1 cellular context compared by ENCODE assay signal in the genomic region with DNA sequence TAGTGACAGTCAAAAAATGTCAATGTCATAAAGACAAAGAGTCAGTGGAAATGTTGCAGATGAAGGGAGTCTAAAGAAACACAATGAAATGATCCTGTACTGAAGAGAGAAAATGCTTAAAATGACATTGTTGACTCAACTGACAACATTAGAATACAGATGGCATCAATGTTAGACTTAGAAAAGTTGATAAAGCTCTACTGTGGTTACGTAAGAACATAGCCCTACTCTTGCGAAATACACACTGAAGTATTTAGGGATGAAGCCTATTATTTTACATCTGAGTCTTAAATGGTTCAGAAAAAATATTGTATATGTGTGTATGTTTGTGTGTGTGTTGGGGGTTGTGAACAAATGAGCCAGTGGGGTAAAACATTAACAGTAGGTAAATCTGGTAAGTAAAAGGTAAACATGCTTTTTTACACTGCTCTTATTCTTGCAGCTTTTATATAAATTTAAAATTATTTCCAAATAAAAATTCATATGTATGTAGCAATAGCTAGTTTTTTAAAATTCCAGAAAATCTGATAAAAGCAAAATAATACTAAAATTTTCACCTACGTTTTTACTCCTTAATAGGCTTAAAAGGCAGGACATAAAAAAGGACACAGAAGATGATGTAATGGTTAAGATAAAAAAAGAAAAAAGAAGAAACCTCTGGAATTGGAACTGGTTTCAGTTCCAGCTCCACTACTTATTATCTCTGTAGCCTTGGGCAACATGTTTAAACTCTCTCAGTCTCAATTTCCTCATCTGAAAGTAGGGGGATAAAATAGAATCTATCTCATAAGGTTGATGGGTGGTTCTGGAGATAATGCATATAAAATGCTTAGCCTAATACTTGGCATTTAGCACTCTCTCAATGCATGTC.
A peak's percentile ranks its signal among the peaks of the same experiment; 100 is the strongest.
TF ChIP-seq lines count a peak whose summit lies in the region.

No MANE protein-coding gene starts in this region.

TF ChIP-seq in liver, 16 proteins besides CTCF, POLR2A, EP300 and RAD21:
- TF ChIP-seq FOXA2 (IDR thresholded peaks at IDR 0.05): peak; percentile 68
- TF ChIP-seq SP1 (IDR thresholded peaks at IDR 0.05): no peak
- TF ChIP-seq FOXA1 (IDR thresholded peaks at IDR 0.05): peak; percentile 53
- no peak for TF ChIP-seq TAF1 (conservative IDR thresholded peaks at IDR 0.05)
- TF ChIP-seq ZBTB33 (IDR thresholded peaks at IDR 0.05): peak; percentile 35
- TF ChIP-seq HNF4A (conservative IDR thresholded peaks at IDR 0.05): peak in 1 of 2 donors; percentile 53
- TF ChIP-seq ATF3 (IDR thresholded peaks at IDR 0.05): no peak
- TF ChIP-seq HNF4G (IDR thresholded peaks at IDR 0.05): no peak
- TF ChIP-seq GABPA (IDR thresholded peaks at IDR 0.05 in 1 of 2, conservative IDR thresholded peaks at IDR 0.05 in 1 of 2): no peak
- TF ChIP-seq, protein P1, sequence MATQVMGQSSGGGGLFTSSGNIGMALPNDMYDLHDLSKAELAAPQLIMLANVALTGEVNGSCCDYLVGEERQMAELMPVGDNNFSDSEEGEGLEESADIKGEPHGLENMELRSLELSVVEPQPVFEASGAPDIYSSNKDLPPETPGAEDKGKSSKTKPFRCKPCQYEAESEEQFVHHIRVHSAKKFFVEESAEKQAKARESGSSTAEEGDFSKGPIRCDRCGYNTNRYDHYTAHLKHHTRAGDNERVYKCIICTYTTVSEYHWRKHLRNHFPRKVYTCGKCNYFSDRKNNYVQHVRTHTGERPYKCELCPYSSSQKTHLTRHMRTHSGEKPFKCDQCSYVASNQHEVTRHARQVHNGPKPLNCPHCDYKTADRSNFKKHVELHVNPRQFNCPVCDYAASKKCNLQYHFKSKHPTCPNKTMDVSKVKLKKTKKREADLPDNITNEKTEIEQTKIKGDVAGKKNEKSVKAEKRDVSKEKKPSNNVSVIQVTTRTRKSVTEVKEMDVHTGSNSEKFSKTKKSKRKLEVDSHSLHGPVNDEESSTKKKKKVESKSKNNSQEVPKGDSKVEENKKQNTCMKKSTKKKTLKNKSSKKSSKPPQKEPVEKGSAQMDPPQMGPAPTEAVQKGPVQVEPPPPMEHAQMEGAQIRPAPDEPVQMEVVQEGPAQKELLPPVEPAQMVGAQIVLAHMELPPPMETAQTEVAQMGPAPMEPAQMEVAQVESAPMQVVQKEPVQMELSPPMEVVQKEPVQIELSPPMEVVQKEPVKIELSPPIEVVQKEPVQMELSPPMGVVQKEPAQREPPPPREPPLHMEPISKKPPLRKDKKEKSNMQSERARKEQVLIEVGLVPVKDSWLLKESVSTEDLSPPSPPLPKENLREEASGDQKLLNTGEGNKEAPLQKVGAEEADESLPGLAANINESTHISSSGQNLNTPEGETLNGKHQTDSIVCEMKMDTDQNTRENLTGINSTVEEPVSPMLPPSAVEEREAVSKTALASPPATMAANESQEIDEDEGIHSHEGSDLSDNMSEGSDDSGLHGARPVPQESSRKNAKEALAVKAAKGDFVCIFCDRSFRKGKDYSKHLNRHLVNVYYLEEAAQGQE (IDR thresholded peaks at IDR 0.05): peak; percentile 28
- peak; percentile 23 for TF ChIP-seq MAX (IDR thresholded peaks at IDR 0.05)
- TF ChIP-seq EGR1 (IDR thresholded peaks at IDR 0.05; ENCODE audit: low read depth in 2 of 2): no peak
- no peak for TF ChIP-seq YY1 (IDR thresholded peaks at IDR 0.05)
- TF ChIP-seq NR2F2 (IDR thresholded peaks at IDR 0.05): no peak
- peak in 1 of 2 donors; percentile 55 for TF ChIP-seq RXRA (IDR thresholded peaks at IDR 0.05)
- TF ChIP-seq JUND (IDR thresholded peaks at IDR 0.05): peak in 1 of 2 donors; percentile 23
